Comparison of ENCODE assay signal across 24 cellular contexts in the genomic region with DNA sequence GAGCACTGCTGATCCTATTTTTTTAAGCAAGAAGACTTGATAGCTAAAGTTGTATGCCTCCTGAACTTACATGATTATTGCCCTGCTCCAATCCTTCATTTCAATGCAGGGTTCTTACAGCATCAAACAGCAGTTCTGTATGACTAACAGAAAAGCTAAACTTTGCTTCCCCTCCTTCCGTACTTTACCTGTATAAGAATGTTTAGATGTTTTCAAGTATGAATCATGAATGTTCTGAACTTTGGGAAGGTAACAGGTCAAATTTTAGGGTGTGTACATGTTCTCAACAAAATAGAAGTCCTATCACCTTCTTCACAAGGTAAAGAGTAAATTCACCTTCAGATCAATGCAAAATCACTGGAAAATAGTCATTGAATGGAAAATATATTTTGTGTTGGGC.
"Had no signal": no experiment of that assay in that cellular context is flagged by ENCODE, and none has a peak within 500 bp of the region (broad histone marks: within the 10 kb centered on the region; RNA-seq: fewer than 3 reads in every experiment).

No MANE protein-coding gene starts in this region.

- ATAC-seq: K562, Right ventricle myocardium inferior, SK-N-SH treated with all-trans-retinoic acid at 6 μM for 48 hours had no signal

- H3K36me3 ChIP-seq: SJCRH30 had no signal

- FAIRE-seq: HTR-8/SVneo, K562, RCC 7860 had no signal

- H3K27me3 ChIP-seq: SJCRH30 had no signal

- H3K9ac ChIP-seq: KMS-11 had no signal

- H3K27ac ChIP-seq: HL-60, KMS-11, SJCRH30 had no signal

- H3K4me2 ChIP-seq: KMS-11 had no signal

- H3K4me3 ChIP-seq: K562, SJCRH30 had no signal

- DNase-seq: Kasumi-1, MV-4-11, NCI-H1048, NCI-H1105, NCI-H1417, NCI-H146, NCI-H1694 treated with DMSO at 0.1 percent for 48 hours, NCI-H1930, NCI-H2081, NCI-H2107, NCI-H2227 treated with DMSO at 0.1 percent for 48 hours, NCI-H524, NCI-H526 treated with DMSO at 0.1 percent for 48 hours, NCI-H748 treated with DMSO at 0.1 percent for 48 hours, RPMI8226, SHP77 treated with DMSO at 0.1 percent for 48 hours, SJCRH30 had no signal

- H3K4me1 ChIP-seq: SJCRH30 had no signal
